Comparison of ENCODE assay signal across 29 cellular contexts in the genomic region with DNA sequence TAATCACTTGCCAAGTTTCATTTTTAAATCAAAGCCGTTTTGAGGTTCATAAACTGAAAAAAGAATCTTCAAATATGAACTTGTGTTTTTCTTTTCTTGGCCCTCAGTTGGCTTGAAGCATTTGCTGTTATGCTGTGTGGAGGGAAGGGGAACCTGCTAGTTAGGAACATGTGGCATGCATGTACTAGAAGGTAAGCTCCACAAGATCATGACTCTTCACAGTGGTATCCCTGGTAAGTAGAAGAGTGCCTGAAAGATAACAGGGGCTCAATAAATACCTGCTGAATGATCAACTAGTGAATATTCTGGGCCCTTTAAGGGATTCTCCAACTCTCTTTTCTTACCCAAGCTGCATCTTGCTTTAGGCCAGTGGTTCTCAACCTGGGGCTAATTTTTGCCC.
"Had no signal": no experiment of that assay in that cellular context is flagged by ENCODE, and none has a peak within 500 bp of the region (broad histone marks: within the 10 kb centered on the region; RNA-seq: fewer than 3 reads in every experiment).

No MANE protein-coding gene starts in this region.

- H3K27me3 ChIP-seq: colonic mucosa, dorsolateral prefrontal cortex, esophagus muscularis mucosa, neutrophil, ovary, right atrium auricular region, tibial nerve, uterus had no signal

- H3K36me3 Mint-ChIP-seq: activated CD8-positive, alpha-beta memory T cell treated with anti-CD3 and anti-CD28 coated beads, Interleukin-2, amount 10 ng/mL, durations not matched to agents 7 days and 5 days; brain had no signal

- H3K9me3 Mint-ChIP-seq: activated CD4-positive, alpha-beta T cell treated with anti-CD3 and anti-CD28 coated beads, Interleukin-2, amount 10 ng/mL, durations not matched to agents 7 days and 5 days; activated CD8-positive, alpha-beta T cell treated with anti-CD3 and anti-CD28 coated beads for 36 hours; activated naive CD4-positive, alpha-beta T cell treated with anti-CD3 and anti-CD28 coated beads, Interleukin-2, amount 50 U/mL, for 24 hours; activated T-helper 1 cell treated with anti-CD3 and anti-CD28 coated beads, Interleukin-12 subunit alpha, Interleukin-12 subunit beta, Interleukin-2, Interleukin-4 antibody, amounts not matched to agents 30 ng/mL and 10 ng/mL and 1 ng/mL, durations not matched to agents 14 hours and 24 hours and 36 hours; brain; nephron; stimulated activated naive CD8-positive, alpha-beta T cell treated with anti-CD3 and anti-CD28 coated beads, Interleukin-15, Interleukin-2, amounts not matched to agents 100 ng/mL and 50 ng/mL, for 24 hours had no signal

- H3K27me3 Mint-ChIP-seq: activated CD4-positive, alpha-beta T cell treated with anti-CD3 and anti-CD28 coated beads, Interleukin-2, amount 10 ng/mL, durations not matched to agents 7 days and 5 days; activated CD8-positive, alpha-beta memory T cell treated with anti-CD3 and anti-CD28 coated beads, Interleukin-2, amount 10 ng/mL, durations not matched to agents 7 days and 5 days; activated CD8-positive, alpha-beta T cell treated with anti-CD3 and anti-CD28 coated beads for 36 hours; activated naive CD4-positive, alpha-beta T cell treated with anti-CD3 and anti-CD28 coated beads, Interleukin-2, amount 50 U/mL, for 24 hours; brain; stimulated activated naive CD8-positive, alpha-beta T cell treated with anti-CD3 and anti-CD28 coated beads, Interleukin-15, Interleukin-2, amounts not matched to agents 100 ng/mL and 50 ng/mL, for 24 hours had no signal

- H3K4me3 ChIP-seq: colonic mucosa, dorsolateral prefrontal cortex, esophagus muscularis mucosa, ovary, prostate gland, right atrium auricular region, tibial nerve, uterus had no signal

- H3K4me1 Mint-ChIP-seq: activated CD4-positive, alpha-beta T cell treated with anti-CD3 and anti-CD28 coated beads, Interleukin-2, amount 10 ng/mL, durations not matched to agents 7 days and 5 days; activated CD8-positive, alpha-beta memory T cell treated with anti-CD3 and anti-CD28 coated beads, Interleukin-2, amount 10 ng/mL, durations not matched to agents 7 days and 5 days; activated naive CD4-positive, alpha-beta T cell treated with anti-CD3 and anti-CD28 coated beads, Interleukin-2, amount 50 U/mL, for 24 hours; brain; nephron had no signal

- H3K36me3 ChIP-seq: colonic mucosa, esophagus muscularis mucosa, neutrophil, ovary, prostate gland, right atrium auricular region, tibial nerve, uterus, WERI-Rb-1 had no signal

- FAIRE-seq: TTC549 had no signal

- H3K27ac ChIP-seq: colonic mucosa, esophagus muscularis mucosa, neutrophil, ovary, prostate gland, right atrium auricular region, WERI-Rb-1 had no signal

- H3K4me3 Mint-ChIP-seq: activated CD4-positive, alpha-beta T cell treated with anti-CD3 and anti-CD28 coated beads, Interleukin-2, amount 10 ng/mL, durations not matched to agents 7 days and 5 days; activated CD8-positive, alpha-beta memory T cell treated with anti-CD3 and anti-CD28 coated beads, Interleukin-2, amount 10 ng/mL, durations not matched to agents 7 days and 5 days; activated CD8-positive, alpha-beta T cell treated with anti-CD3 and anti-CD28 coated beads for 36 hours; activated naive CD4-positive, alpha-beta T cell treated with anti-CD3 and anti-CD28 coated beads, Interleukin-2, amount 50 U/mL, for 24 hours; activated T-helper 1 cell treated with anti-CD3 and anti-CD28 coated beads, Interleukin-12 subunit alpha, Interleukin-12 subunit beta, Interleukin-2, Interleukin-4 antibody, amounts not matched to agents 30 ng/mL and 10 ng/mL and 1 ng/mL, durations not matched to agents 14 hours and 24 hours and 36 hours; brain; nephron; stimulated activated naive CD8-positive, alpha-beta T cell treated with anti-CD3 and anti-CD28 coated beads, Interleukin-15, Interleukin-2, amounts not matched to agents 100 ng/mL and 50 ng/mL, for 24 hours had no signal

- H3K4me1 ChIP-seq: colonic mucosa, prostate gland, uterus had no signal

- H3K27ac Mint-ChIP-seq: activated CD4-positive, alpha-beta T cell treated with anti-CD3 and anti-CD28 coated beads, Interleukin-2, amount 10 ng/mL, durations not matched to agents 7 days and 5 days; activated CD8-positive, alpha-beta memory T cell treated with anti-CD3 and anti-CD28 coated beads, Interleukin-2, amount 10 ng/mL, durations not matched to agents 7 days and 5 days; activated CD8-positive, alpha-beta T cell treated with anti-CD3 and anti-CD28 coated beads for 36 hours; activated naive CD4-positive, alpha-beta T cell treated with anti-CD3 and anti-CD28 coated beads, Interleukin-2, amount 50 U/mL, for 24 hours; activated T-helper 1 cell treated with anti-CD3 and anti-CD28 coated beads, Interleukin-12 subunit alpha, Interleukin-12 subunit beta, Interleukin-2, Interleukin-4 antibody, amounts not matched to agents 30 ng/mL and 10 ng/mL and 1 ng/mL, durations not matched to agents 14 hours and 24 hours and 36 hours; brain; nephron; stimulated activated naive CD8-positive, alpha-beta T cell treated with anti-CD3 and anti-CD28 coated beads, Interleukin-15, Interleukin-2, amounts not matched to agents 100 ng/mL and 50 ng/mL, for 24 hours had no signal

- DNase-seq: activated CD4-positive, alpha-beta T cell treated with anti-CD3 and anti-CD28 coated beads, Interleukin-2, amount 10 ng/mL, durations not matched to agents 7 days and 5 days; activated CD4-positive, CD25-positive, alpha-beta regulatory T cell treated with anti-CD3 and anti-CD28 coated beads, Interleukin-2, amount 50 U/mL, for 72 hours; activated CD8-positive, alpha-beta memory T cell treated with anti-CD3 and anti-CD28 coated beads, Interleukin-2, amount 10 ng/mL, durations not matched to agents 7 days and 5 days; activated CD8-positive, alpha-beta T cell treated with anti-CD3 and anti-CD28 coated beads for 36 hours; activated gamma-delta T cell treated with Interleukin-2 at 50 U/mL for 16 hours; activated T-cell treated with anti-CD3 and anti-CD28 coated beads for 4 hours; aorta; caudate nucleus; colonic mucosa; dorsolateral prefrontal cortex; hippocampal formation; left colon; mammary epithelial cell; ovary; stimulated activated CD4-positive, alpha-beta T cell treated with anti-CD3 and anti-CD28 coated beads, Interleukin-1b, Interleukin-23, amount 100 ng/mL, for 48 hours; T-helper 1 cell; uterus; WERI-Rb-1 had no signal

- ATAC-seq: activated CD8-positive, alpha-beta memory T cell treated with anti-CD3 and anti-CD28 coated beads, Interleukin-2, amount 10 ng/mL, durations not matched to agents 7 days and 5 days; activated CD8-positive, alpha-beta T cell treated with anti-CD3 and anti-CD28 coated beads for 36 hours; left colon had no signal

- H3K9me3 ChIP-seq: colonic mucosa, esophagus muscularis mucosa, neutrophil, ovary, prostate gland, right atrium auricular region, tibial nerve, uterus had no signal
